ENCODE assay signal across 1 cellular context in the genomic region with DNA sequence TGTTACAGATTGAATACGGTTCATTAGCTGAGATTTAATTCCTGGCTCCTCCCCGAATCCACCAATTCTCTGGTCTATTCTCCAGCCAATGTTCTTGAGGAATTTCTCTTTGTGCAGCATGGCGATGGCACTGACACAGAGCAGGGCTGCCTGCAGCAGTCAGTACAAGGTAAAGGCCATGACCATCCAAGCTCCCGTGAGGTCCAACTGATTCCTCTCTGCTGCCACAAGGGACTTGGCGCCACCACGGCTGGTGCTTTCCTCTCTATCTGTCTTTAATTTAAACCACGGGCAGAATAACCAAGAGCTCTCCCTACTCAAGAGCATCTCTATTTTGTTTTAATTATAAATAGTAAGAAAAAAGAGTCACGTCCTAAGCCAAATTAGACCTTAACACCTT.
TF ChIP-seq lines count a peak whose summit lies in the region.

No MANE protein-coding gene starts in this region.

TF ChIP-seq in HEK293T, 16 proteins besides CTCF, POLR2A, EP300 and RAD21:
- TF ChIP-seq TARDBP (IDR thresholded peaks at IDR 0.05), result no peak
- TF ChIP-seq L3MBTL2 (conservative IDR thresholded peaks at IDR 0.05), result no peak
- TF ChIP-seq, protein P1, sequence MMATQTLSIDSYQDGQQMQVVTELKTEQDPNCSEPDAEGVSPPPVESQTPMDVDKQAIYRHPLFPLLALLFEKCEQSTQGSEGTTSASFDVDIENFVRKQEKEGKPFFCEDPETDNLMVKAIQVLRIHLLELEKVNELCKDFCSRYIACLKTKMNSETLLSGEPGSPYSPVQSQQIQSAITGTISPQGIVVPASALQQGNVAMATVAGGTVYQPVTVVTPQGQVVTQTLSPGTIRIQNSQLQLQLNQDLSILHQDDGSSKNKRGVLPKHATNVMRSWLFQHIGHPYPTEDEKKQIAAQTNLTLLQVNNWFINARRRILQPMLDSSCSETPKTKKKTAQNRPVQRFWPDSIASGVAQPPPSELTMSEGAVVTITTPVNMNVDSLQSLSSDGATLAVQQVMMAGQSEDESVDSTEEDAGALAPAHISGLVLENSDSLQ (IDR thresholded peaks at IDR 0.05), result no peak
- TF ChIP-seq ZNF384 (IDR thresholded peaks at IDR 0.05), result no peak
- TF ChIP-seq BHLHE40 (IDR thresholded peaks at IDR 0.05; ENCODE audit: borderline replicate concordance), result no peak
- no peak for TF ChIP-seq NFRKB (IDR thresholded peaks at IDR 0.05)
